16 cellular contexts compared by ENCODE assay signal in genomic region chr13:106573279-106573831, GRCh38. TPM values are rescaled to one million over a fixed set of nuclear protein-coding genes. Genes with fewer than 3 reads are reported as not detected.
A peak's percentile ranks its signal among the peaks of the same experiment; 100 is the strongest.
DNase-seq lines count a peak whose midpoint lies in the region; ATAC-seq and TF ChIP-seq lines count a peak whose summit lies in the region.
"Had no signal": no experiment of that assay in that cellular context is flagged by ENCODE, and none has a peak within 500 bp of the region (broad histone marks: within the 10 kb centered on the region; RNA-seq: fewer than 3 reads in every experiment).

No MANE protein-coding gene starts in this region.

- 68% methylated on average over 8 of the region's 8 CpGs for WGBS in suprapubic skin

- TF ChIP-seq POLR2A in suprapubic skin (IDR thresholded peaks at IDR 0.05): no peak

- no peak overlapping the region for H3K4me3 ChIP-seq in suprapubic skin
- H3K4me3 ChIP-seq in H7 (ENCODE audit: insufficient read depth, low read depth, low read length): no peak overlapping the region

- H3K27me3 ChIP-seq in suprapubic skin (no peaks in the 10 kb centered on the region), H7 (ENCODE audit: control insufficient read depth, insufficient read depth, low read length) (no peaks in the 10 kb centered on the region)

- DNase-seq in GM04503 (ENCODE audit: low read depth) (peak; percentile 85), iris pigment epithelial cell (ENCODE audit: low read depth) (peak; percentile 61), suprapubic skin (ENCODE audit: low spot score in 2 of 2) (peak in 1 of 2 donors; percentile 69), G401 (ENCODE audit: low spot score) (no peak), H7 (no peak), NCI-H2081 treated with DMSO at 0.1 percent for 48 hours (lab: John Stamatoyannopoulos, UW) (no peak)
- DNase-seq: activated CD4-positive, alpha-beta T cell treated with anti-CD3 and anti-CD28 coated beads, Interleukin-2, amount 10 ng/mL, durations not matched to agents 7 days and 5 days; activated naive CD8-positive, alpha-beta T cell treated with anti-CD3 and anti-CD28 coated beads, Interleukin-2, amount 10 ng/mL, durations not matched to agents 7 days and 5 days; activated T-cell treated with anti-CD3 and anti-CD28 coated beads, Interleukin-2, amount 50 U/mL, for 72 hours; C1 segment of cervical spinal cord; DMS79 treated with DMSO at 0.1 percent for 48 hours; Kasumi-1; retina; stimulated activated CD4-positive, alpha-beta T cell treated with anti-CD3 and anti-CD28 coated beads, Interleukin-4, amount 100 ng/mL, for 4 hours had no signal

- H3K4me1 ChIP-seq in suprapubic skin: peaks cover 24% of the 10 kb centered on the region

- TF ChIP-seq CTCF in suprapubic skin (IDR thresholded peaks at IDR 0.05): no peak

- no peak for TF ChIP-seq EP300 in suprapubic skin (IDR thresholded peaks at IDR 0.05)

- no peak for ATAC-seq in GM21825 (IDR thresholded peaks at IDR 0.05; ENCODE audit: unreplicated experiment)
- ATAC-seq: activated T-cell treated with anti-CD3 and anti-CD28 coated beads, Interleukin-2, amount 50 U/mL, for 72 hours had no signal

- H3K36me3 ChIP-seq in suprapubic skin (no peaks in the 10 kb centered on the region), H7 (replicated peaks; ENCODE audit: control insufficient read depth, insufficient read depth, low read length) (no peaks in the 10 kb centered on the region)

- H3K9me3 ChIP-seq in suprapubic skin: no peaks in the 10 kb centered on the region

- in situ Hi-C loops in G401 (cut with HindIII; ENCODE audit: low sequenced_read_pairs): no loop called here

- H3K27ac ChIP-seq in cingulate gyrus (ENCODE audit: low read depth, low read length): peak overlapping the region; percentile 84
- peak overlapping the region; percentile 69 for H3K27ac ChIP-seq in suprapubic skin

RNA-seq across cellular contexts. Expression of gene ARGLU1, which starts 5.4 kb away (rescaled TPM):
- total RNA-seq in suprapubic skin: 100 to 1,000 TPM in 1 of 4 donors, 10 to 100 TPM in 3; 48.4 to 161 (median 67.5) TPM
- 38.3 and 83.7 TPM in 2 replicates for total RNA-seq in G401 (2014; rRNA removed; shearing (Covaris generic))
- total RNA-seq in H7 (2014; rRNA removed; shearing (Covaris generic)): 45.9 and 89.9 TPM in 2 replicates

RNA-seq across cellular contexts. Expression of gene EFNB2, which starts 37.9 kb away (rescaled TPM):
- 10 to 100 TPM; 17.1 to 45.4 (median 28.3) TPM for total RNA-seq in suprapubic skin
- 0.74 and 2.7 TPM in 2 replicates for total RNA-seq in G401 (2014; rRNA removed; shearing (Covaris generic))
- 14.7 and 17.1 TPM in 2 replicates for total RNA-seq in H7 (2014; rRNA removed; shearing (Covaris generic))

Comparison
In these comparisons a context has a peak if more than half of its experiments do, and no peak if none do; other contexts are left out.
1. DNase-seq: peak in GM04503 (single experiment) and iris pigment epithelial cell (single experiment); none in G401 (single experiment), H7 (single experiment) and NCI-H2081 treated with DMSO at 0.1 percent for 48 hours (single experiment).